In genomic region chr19:39126593-39127187, GRCh38 we compare ENCODE assay signal across 9 cellular contexts. TPM values are rescaled to one million over a fixed set of nuclear protein-coding genes. Genes with fewer than 3 reads are reported as not detected.
A peak's percentile ranks its signal among the peaks of the same experiment; 100 is the strongest.
DNase-seq lines count a peak whose midpoint lies in the region; ATAC-seq and TF ChIP-seq lines count a peak whose summit lies in the region.
"Had no signal": no experiment of that assay in that cellular context is flagged by ENCODE, and none has a peak within 500 bp of the region (broad histone marks: within the 10 kb centered on the region; RNA-seq: fewer than 3 reads in every experiment).

No MANE protein-coding gene starts in this region.

- peaks cover 6% of the 10 kb centered on the region for H3K36me3 Mint-ChIP-seq in activated T-cell treated with anti-CD3 and anti-CD28 coated beads, Interleukin-2, amount 50 U/mL, for 24 hours (ENCODE audit: low read depth)

- ATAC-seq in HG03095 (IDR thresholded peaks at IDR 0.05; ENCODE audit: unreplicated experiment), result no peak

- H4K20me1 ChIP-seq in SU-DHL-6 (ENCODE audit: low read depth, low read length), result no peaks in the 10 kb centered on the region

- H3K4me3 Mint-ChIP-seq in activated T-cell treated with anti-CD3 and anti-CD28 coated beads, Interleukin-2, amount 50 U/mL, for 24 hours, result peak overlapping the region; percentile 97

- H3K27me3 Mint-ChIP-seq in activated T-cell treated with anti-CD3 and anti-CD28 coated beads, Interleukin-2, amount 50 U/mL, for 24 hours, result peaks cover 3% of the 10 kb centered on the region

- no peak for DNase-seq in activated T-cell treated with anti-CD3 and anti-CD28 coated beads, Interleukin-2, amount 50 U/mL, for 24 hours
- DNase-seq in activated T-cell treated with anti-CD3 and anti-CD28 coated beads, Interleukin-2, amount 50 U/mL, for 48 hours, result no peak
- peak; percentile 54 for DNase-seq in fibroblast of the aortic adventitia (ENCODE audit: low read depth)
- peak; percentile 29 for DNase-seq in retina
- DNase-seq in AML-193 (lab: John Stamatoyannopoulos, UW), result no peak
- DNase-seq in NCI-H2081 treated with DMSO at 0.1 percent for 48 hours (lab: John Stamatoyannopoulos, UW), result no peak

- peak overlapping the region; percentile 97 for H3K4me2 ChIP-seq in SU-DHL-6 (ENCODE audit: low read depth, low read length, poor library complexity, severe bottlenecking)

- no peaks in the 10 kb centered on the region for H3K9me3 Mint-ChIP-seq in activated T-cell treated with anti-CD3 and anti-CD28 coated beads, Interleukin-2, amount 50 U/mL, for 24 hours

- no peaks in the 10 kb centered on the region for H3K36me3 ChIP-seq in SU-DHL-6 (ENCODE audit: low read length)

- H3F3A ChIP-seq in SU-DHL-6 (ENCODE audit: insufficient read depth), result 0 out of 2 replicates have a peak, but pooled peaks cover 6% of the 10 kb centered on the region

- H2AFZ ChIP-seq in SU-DHL-6 (ENCODE audit: low read depth, low read length, severe bottlenecking), result no peak overlapping the region

- H3K4me3 ChIP-seq in SU-DHL-6 (ENCODE audit: insufficient read depth, low read length, poor library complexity, severe bottlenecking) (peak overlapping the region; percentile 67), fibroblast of the aortic adventitia (ENCODE audit: low read depth, low read length) (peak overlapping the region; percentile 86)

- H3K4me1 Mint-ChIP-seq in activated T-cell treated with anti-CD3 and anti-CD28 coated beads, Interleukin-2, amount 50 U/mL, for 24 hours (ENCODE audit: low read depth), result peaks cover 44% of the 10 kb centered on the region

- H3K9me3 ChIP-seq in SU-DHL-6 (ENCODE audit: insufficient read depth, low read length), result no peaks in the 10 kb centered on the region

- TF ChIP-seq CTCF in SU-DHL-6 (IDR thresholded peaks at IDR 0.05; ENCODE audit: insufficient read depth, low read length, poor library complexity, severe bottlenecking), result no peak
- TF ChIP-seq CTCF in fibroblast of the aortic adventitia (IDR thresholded peaks at IDR 0.05; ENCODE audit: insufficient read depth, low read length), result no peak

- peak overlapping the region; percentile 65; the same call in 1 of the 2 replicates for H3K9ac ChIP-seq in SU-DHL-6 (ENCODE audit: low read length)

- peak overlapping the region; percentile 73 for H3K27ac Mint-ChIP-seq in activated T-cell treated with anti-CD3 and anti-CD28 coated beads, Interleukin-2, amount 50 U/mL, for 24 hours

- peaks cover 3% of the 10 kb centered on the region; the same call in 1 of the 2 replicates for H3K79me2 ChIP-seq in SU-DHL-6 (ENCODE audit: insufficient read depth, low read length)

- H3K27me3 ChIP-seq in SU-DHL-6 (ENCODE audit: low read length), result no peaks in the 10 kb centered on the region

- no peak overlapping the region for H3K27ac ChIP-seq in SU-DHL-6 (ENCODE audit: low read depth, low read length)

- H3K9me2 ChIP-seq in SU-DHL-6 (replicated peaks; ENCODE audit: insufficient read depth, low read length), result no peaks in the 10 kb centered on the region

RNA-seq across cellular contexts. Expression of gene PAK4, which starts 1.1 kb away (rescaled TPM):
- total RNA-seq in fibroblast of the aortic adventitia (ENCODE audit: low replicate concordance), result 7.6 and 9.0 TPM in 2 replicates

RNA-seq across cellular contexts. Expression of gene ACP7, which starts 42.5 kb away (rescaled TPM):
- 0.45 TPM in 1 of 2 replicates, not detected in the other for total RNA-seq in fibroblast of the aortic adventitia (ENCODE audit: low replicate concordance)
- total RNA-seq: glomerular endothelial cell had no signal

Comparison
In these comparisons a context has a peak if more than half of its experiments do, and no peak if none do; other contexts are left out.
1. DNase-seq: peak in fibroblast of the aortic adventitia (single experiment) and retina (single experiment); none in activated T-cell treated with anti-CD3 and anti-CD28 coated beads, Interleukin-2, amount 50 U/mL, for 24 hours (single experiment), activated T-cell treated with anti-CD3 and anti-CD28 coated beads, Interleukin-2, amount 50 U/mL, for 48 hours (0 of 2), AML-193 (0 of 2) and NCI-H2081 treated with DMSO at 0.1 percent for 48 hours (single experiment).